Comparison of ENCODE assay signal across 15 cellular contexts in the genomic region with DNA sequence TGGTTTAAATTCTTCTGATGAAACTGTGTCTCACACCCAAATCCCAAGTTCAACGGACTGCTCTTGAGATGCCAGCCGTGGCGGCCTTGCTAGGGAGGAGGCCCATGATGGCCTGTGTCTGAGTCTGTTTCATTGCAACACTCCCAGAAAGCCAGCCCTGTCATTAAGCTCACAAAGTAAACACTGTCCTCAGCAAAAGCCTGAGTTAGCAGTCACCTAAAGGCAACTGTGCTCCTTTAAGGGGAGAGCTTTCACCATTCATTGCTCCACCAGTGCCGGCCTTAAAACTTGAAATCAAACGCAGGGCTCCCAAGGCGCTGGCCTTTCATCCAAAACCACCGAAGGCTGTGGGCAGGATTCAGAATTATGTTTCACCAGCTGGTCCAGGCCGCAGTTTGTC. TPM values are rescaled to one million over a fixed set of nuclear protein-coding genes. Genes with fewer than 3 reads are reported as not detected.
A peak's percentile ranks its signal among the peaks of the same experiment; 100 is the strongest.
DNase-seq lines count a peak whose midpoint lies in the region; ATAC-seq, FAIRE-seq and TF ChIP-seq lines count a peak whose summit lies in the region.
"Had no signal": no experiment of that assay in that cellular context is flagged by ENCODE, and none has a peak within 500 bp of the region (broad histone marks: within the 10 kb centered on the region; RNA-seq: fewer than 3 reads in every experiment).

No MANE protein-coding gene starts in this region.

- WGBS in liver: 63% methylated on average over 8 of the region's 8 CpGs
- 85 to 95% (median 88%) methylated on average over 8 of the region's 8 CpGs for WGBS in spleen, 5 donors

- no peaks in the 10 kb centered on the region for H3K79me2 ChIP-seq in astrocyte (ENCODE audit: insufficient read depth, low read length)

- no peak overlapping the region for H3K4me3 Mint-ChIP-seq in astrocyte (ENCODE audit: unreplicated experiment)
- H3K4me3 Mint-ChIP-seq: activated naive CD4-positive, alpha-beta T cell treated with anti-CD3 and anti-CD28 coated beads, Interleukin-2, amount 50 U/mL, for 24 hours had no signal

- intact Hi-C loops in spleen (cut with DNase I; ENCODE audit: low total_unique reads): no loop called here

- H3K27me3 Mint-ChIP-seq in astrocyte (ENCODE audit: low read depth, unreplicated experiment): no peaks in the 10 kb centered on the region
- H3K27me3 Mint-ChIP-seq: activated naive CD4-positive, alpha-beta T cell treated with anti-CD3 and anti-CD28 coated beads, Interleukin-2, amount 50 U/mL, for 24 hours had no signal

- no peak overlapping the region for H3K9ac ChIP-seq in astrocyte (ENCODE audit: low read length)
- H3K9ac ChIP-seq in liver (ENCODE audit: low read depth in 1 of 2, low read length in 2 of 2): no peak overlapping the region

- no peak for FAIRE-seq in astrocyte (lab: Jason Lieb, UNC)
- FAIRE-seq: A204.1, colon had no signal

- no peaks in the 10 kb centered on the region for H4K20me1 ChIP-seq in astrocyte (ENCODE audit: insufficient read depth, low read length)

- peak overlapping the region; percentile 79 for H3K27ac Mint-ChIP-seq in astrocyte (ENCODE audit: unreplicated experiment)
- H3K27ac Mint-ChIP-seq: activated naive CD4-positive, alpha-beta T cell treated with anti-CD3 and anti-CD28 coated beads, Interleukin-2, amount 50 U/mL, for 24 hours had no signal

- H3K9me3 ChIP-seq in astrocyte (ENCODE audit: insufficient read depth, low read depth, low read length) (no peaks in the 10 kb centered on the region), liver (ENCODE audit: control insufficient read depth in 4 of 4, low read length in 3 of 4) (no peaks in the 10 kb centered on the region), spleen (peaks cover 0 to 21% (median 11%) of the 10 kb centered on the region in 8 donors)
- H3K9me3 ChIP-seq: Peyer's patch had no signal

- H3K27ac ChIP-seq in astrocyte (ENCODE audit: low read depth, low read length) (no peak overlapping the region), liver (ENCODE audit: low read depth in 1 of 2, low read length in 2 of 2) (no peak overlapping the region), spleen (no peak overlapping the region)
- H3K27ac ChIP-seq: Peyer's patch had no signal

- peaks cover 2% of the 10 kb centered on the region for H3K4me1 Mint-ChIP-seq in astrocyte (ENCODE audit: low read depth, unreplicated experiment)

- no peaks in the 10 kb centered on the region for H3K36me3 ChIP-seq in astrocyte (ENCODE audit: insufficient read depth, low read length)
- H3K36me3 ChIP-seq in liver (ENCODE audit: control insufficient read depth in 4 of 4, insufficient read depth in 3 of 4, low read depth in 1 of 4, low read length in 3 of 4): no peaks in the 10 kb centered on the region
- no peaks in the 10 kb centered on the region for H3K36me3 ChIP-seq in spleen
- H3K36me3 ChIP-seq: Peyer's patch had no signal

- H3K36me3 Mint-ChIP-seq in astrocyte (ENCODE audit: low read depth, unreplicated experiment): no peaks in the 10 kb centered on the region

- ATAC-seq in HG03025 (IDR thresholded peaks at IDR 0.05; ENCODE audit: low FRiP score, unreplicated experiment) (no peak), GM18511 (IDR thresholded peaks at IDR 0.05; ENCODE audit: unreplicated experiment) (no peak)

- no peak overlapping the region for H3K4me2 ChIP-seq in astrocyte (ENCODE audit: low read length)

- H3K4me1 ChIP-seq in astrocyte (ENCODE audit: insufficient read depth, low read length) (no peaks in the 10 kb centered on the region), liver (ENCODE audit: control insufficient read depth in 4 of 4, insufficient read depth in 4 of 4, low read length in 3 of 4) (peaks cover 0 to 17% (median 7%) of the 10 kb centered on the region in 4 donors), spleen (peaks cover 0 to 9% (median 0%) of the 10 kb centered on the region in 6 donors)
- H3K4me1 ChIP-seq: Peyer's patch had no signal

- no peaks in the 10 kb centered on the region for H3K27me3 ChIP-seq in astrocyte (ENCODE audit: insufficient read depth, low read length)
- H3K27me3 ChIP-seq in liver (ENCODE audit: control insufficient read depth in 4 of 4, insufficient read depth in 4 of 4, low read length in 3 of 4): no peaks in the 10 kb centered on the region
- no peaks in the 10 kb centered on the region for H3K27me3 ChIP-seq in spleen (replicated peaks in 1 of 7)
- H3K27me3 ChIP-seq: Peyer's patch had no signal

- TF ChIP-seq CTCF in astrocyte (IDR thresholded peaks at IDR 0.05; ENCODE audit: insufficient read depth, low read depth, low read length) (no peak), liver (IDR thresholded peaks at IDR 0.05; ENCODE audit: low read depth, low read length, missing input control) (no peak), spleen (IDR thresholded peaks at IDR 0.05 in 8 of 11, conservative IDR thresholded peaks at IDR 0.05 in 3 of 11) (no peak)

- peak in 1 of 2 donors; percentile 32 for TF ChIP-seq RAD21 in liver (IDR thresholded peaks at IDR 0.05)

- H3K4me3 ChIP-seq in astrocyte (ENCODE audit: insufficient read depth, low read depth, low read length) (no peak overlapping the region), liver (ENCODE audit: low read depth in 1 of 3, low read length in 3 of 3) (no peak overlapping the region), spleen (no peak overlapping the region)
- H3K4me3 ChIP-seq: Peyer's patch had no signal

- DNase-seq in NCI-H1417 (lab: John Stamatoyannopoulos, UW) (peak; percentile 34 to 77 (median 68)), NCI-H1417 treated with DMSO at 0.1 percent for 48 hours (lab: John Stamatoyannopoulos, UW) (no peak), astrocyte (ENCODE audit: low read depth) (no peak), spleen (peak; percentile 23), NCI-H1436 (lab: John Stamatoyannopoulos, UW) (no peak)
- DNase-seq: H7, head of caudate nucleus, NCI-H2171 had no signal

- peaks cover 5% of the 10 kb centered on the region for H3K9me3 Mint-ChIP-seq in astrocyte (ENCODE audit: unreplicated experiment)

- no peak for TF ChIP-seq POLR2A in spleen (IDR thresholded peaks at IDR 0.05)

- no peak overlapping the region for H2AFZ ChIP-seq in astrocyte (ENCODE audit: low read depth, low read length)

TF ChIP-seq in liver, 16 proteins besides CTCF, POLR2A, EP300 and RAD21 (continues in another document):
- peak in 1 of 2 donors; percentile 43 for TF ChIP-seq RXRA (IDR thresholded peaks at IDR 0.05)
- TF ChIP-seq, protein P1, sequence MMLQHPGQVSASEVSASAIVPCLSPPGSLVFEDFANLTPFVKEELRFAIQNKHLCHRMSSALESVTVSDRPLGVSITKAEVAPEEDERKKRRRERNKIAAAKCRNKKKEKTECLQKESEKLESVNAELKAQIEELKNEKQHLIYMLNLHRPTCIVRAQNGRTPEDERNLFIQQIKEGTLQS (IDR thresholded peaks at IDR 0.05): no peak
- TF ChIP-seq EGR1 (IDR thresholded peaks at IDR 0.05; ENCODE audit: low read depth in 2 of 2): no peak
- peak; percentile 67 for TF ChIP-seq FOXA1 (IDR thresholded peaks at IDR 0.05)
- TF ChIP-seq HNF4A (conservative IDR thresholded peaks at IDR 0.05): peak; percentile 11 to 29
- TF ChIP-seq, protein P2, sequence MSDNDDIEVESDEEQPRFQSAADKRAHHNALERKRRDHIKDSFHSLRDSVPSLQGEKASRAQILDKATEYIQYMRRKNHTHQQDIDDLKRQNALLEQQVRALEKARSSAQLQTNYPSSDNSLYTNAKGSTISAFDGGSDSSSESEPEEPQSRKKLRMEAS (IDR thresholded peaks at IDR 0.05): no peak
- TF ChIP-seq, protein P3, sequence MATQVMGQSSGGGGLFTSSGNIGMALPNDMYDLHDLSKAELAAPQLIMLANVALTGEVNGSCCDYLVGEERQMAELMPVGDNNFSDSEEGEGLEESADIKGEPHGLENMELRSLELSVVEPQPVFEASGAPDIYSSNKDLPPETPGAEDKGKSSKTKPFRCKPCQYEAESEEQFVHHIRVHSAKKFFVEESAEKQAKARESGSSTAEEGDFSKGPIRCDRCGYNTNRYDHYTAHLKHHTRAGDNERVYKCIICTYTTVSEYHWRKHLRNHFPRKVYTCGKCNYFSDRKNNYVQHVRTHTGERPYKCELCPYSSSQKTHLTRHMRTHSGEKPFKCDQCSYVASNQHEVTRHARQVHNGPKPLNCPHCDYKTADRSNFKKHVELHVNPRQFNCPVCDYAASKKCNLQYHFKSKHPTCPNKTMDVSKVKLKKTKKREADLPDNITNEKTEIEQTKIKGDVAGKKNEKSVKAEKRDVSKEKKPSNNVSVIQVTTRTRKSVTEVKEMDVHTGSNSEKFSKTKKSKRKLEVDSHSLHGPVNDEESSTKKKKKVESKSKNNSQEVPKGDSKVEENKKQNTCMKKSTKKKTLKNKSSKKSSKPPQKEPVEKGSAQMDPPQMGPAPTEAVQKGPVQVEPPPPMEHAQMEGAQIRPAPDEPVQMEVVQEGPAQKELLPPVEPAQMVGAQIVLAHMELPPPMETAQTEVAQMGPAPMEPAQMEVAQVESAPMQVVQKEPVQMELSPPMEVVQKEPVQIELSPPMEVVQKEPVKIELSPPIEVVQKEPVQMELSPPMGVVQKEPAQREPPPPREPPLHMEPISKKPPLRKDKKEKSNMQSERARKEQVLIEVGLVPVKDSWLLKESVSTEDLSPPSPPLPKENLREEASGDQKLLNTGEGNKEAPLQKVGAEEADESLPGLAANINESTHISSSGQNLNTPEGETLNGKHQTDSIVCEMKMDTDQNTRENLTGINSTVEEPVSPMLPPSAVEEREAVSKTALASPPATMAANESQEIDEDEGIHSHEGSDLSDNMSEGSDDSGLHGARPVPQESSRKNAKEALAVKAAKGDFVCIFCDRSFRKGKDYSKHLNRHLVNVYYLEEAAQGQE (IDR thresholded peaks at IDR 0.05): no peak
- TF ChIP-seq NR2F2 (IDR thresholded peaks at IDR 0.05): no peak
- TF ChIP-seq FOXA2 (IDR thresholded peaks at IDR 0.05): peak; percentile 84
- TF ChIP-seq SP1 (IDR thresholded peaks at IDR 0.05): peak; percentile 50
- TF ChIP-seq GABPA (IDR thresholded peaks at IDR 0.05 in 1 of 2, conservative IDR thresholded peaks at IDR 0.05 in 1 of 2): no peak
- peak; percentile 10 for TF ChIP-seq HNF4G (IDR thresholded peaks at IDR 0.05)

RNA-seq across cellular contexts. Expression of a gene that starts 42.5 kb away (rescaled TPM):
- total RNA-seq in astrocyte (250 and 263 TPM in 2 replicates), liver (10 to 100 TPM; 65.3 to 75.4 TPM), spleen (100 to 1,000 TPM; 162 to 244 (median 214) TPM)
- polyA plus RNA-seq in liver (10 to 100 TPM; 26.2 to 33.3 TPM), spleen (10 to 100 TPM; 40.4 to 65.1 (median 64.6) TPM)

Comparison
In these comparisons a context has a peak if more than half of its experiments do, and no peak if none do; other contexts are left out.
1. DNase-seq: peak in NCI-H1417 (3 of 3) and spleen (single experiment); none in NCI-H1417 treated with DMSO at 0.1 percent for 48 hours (single experiment), astrocyte (single experiment) and NCI-H1436 (single experiment).